Comparison of ENCODE assay signal across 2 cellular contexts in the genomic region with DNA sequence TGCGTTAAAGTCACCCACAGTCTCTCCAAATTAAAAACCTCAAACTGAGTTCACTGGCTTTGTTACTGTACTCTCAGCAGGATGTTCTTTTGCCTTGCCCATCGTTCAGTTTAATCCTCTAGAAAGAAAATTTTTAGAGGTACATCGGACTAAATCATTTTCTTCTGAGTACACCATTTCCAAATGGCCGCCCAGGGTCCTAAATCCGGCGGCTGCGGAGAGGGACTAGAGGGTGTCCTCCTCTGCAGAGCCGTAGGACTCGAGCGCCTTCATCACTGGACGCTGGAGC.
TF ChIP-seq lines count a peak whose summit lies in the region.

No MANE protein-coding gene starts in this region.

TF ChIP-seq in A549, 52 proteins besides CTCF, POLR2A, EP300 and RAD21:
- TF ChIP-seq, protein P1, sequence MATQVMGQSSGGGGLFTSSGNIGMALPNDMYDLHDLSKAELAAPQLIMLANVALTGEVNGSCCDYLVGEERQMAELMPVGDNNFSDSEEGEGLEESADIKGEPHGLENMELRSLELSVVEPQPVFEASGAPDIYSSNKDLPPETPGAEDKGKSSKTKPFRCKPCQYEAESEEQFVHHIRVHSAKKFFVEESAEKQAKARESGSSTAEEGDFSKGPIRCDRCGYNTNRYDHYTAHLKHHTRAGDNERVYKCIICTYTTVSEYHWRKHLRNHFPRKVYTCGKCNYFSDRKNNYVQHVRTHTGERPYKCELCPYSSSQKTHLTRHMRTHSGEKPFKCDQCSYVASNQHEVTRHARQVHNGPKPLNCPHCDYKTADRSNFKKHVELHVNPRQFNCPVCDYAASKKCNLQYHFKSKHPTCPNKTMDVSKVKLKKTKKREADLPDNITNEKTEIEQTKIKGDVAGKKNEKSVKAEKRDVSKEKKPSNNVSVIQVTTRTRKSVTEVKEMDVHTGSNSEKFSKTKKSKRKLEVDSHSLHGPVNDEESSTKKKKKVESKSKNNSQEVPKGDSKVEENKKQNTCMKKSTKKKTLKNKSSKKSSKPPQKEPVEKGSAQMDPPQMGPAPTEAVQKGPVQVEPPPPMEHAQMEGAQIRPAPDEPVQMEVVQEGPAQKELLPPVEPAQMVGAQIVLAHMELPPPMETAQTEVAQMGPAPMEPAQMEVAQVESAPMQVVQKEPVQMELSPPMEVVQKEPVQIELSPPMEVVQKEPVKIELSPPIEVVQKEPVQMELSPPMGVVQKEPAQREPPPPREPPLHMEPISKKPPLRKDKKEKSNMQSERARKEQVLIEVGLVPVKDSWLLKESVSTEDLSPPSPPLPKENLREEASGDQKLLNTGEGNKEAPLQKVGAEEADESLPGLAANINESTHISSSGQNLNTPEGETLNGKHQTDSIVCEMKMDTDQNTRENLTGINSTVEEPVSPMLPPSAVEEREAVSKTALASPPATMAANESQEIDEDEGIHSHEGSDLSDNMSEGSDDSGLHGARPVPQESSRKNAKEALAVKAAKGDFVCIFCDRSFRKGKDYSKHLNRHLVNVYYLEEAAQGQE (IDR thresholded peaks at IDR 0.05) = no peak
- TF ChIP-seq, protein P2, sequence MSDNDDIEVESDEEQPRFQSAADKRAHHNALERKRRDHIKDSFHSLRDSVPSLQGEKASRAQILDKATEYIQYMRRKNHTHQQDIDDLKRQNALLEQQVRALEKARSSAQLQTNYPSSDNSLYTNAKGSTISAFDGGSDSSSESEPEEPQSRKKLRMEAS (IDR thresholded peaks at IDR 0.05) = no peak
- no peak for TF ChIP-seq ZNF302 (CRISPR knock-in tag; IDR thresholded peaks at IDR 0.05)
- TF ChIP-seq HOXB5 (CRISPR knock-in tag; IDR thresholded peaks at IDR 0.05) = no peak
- TF ChIP-seq SMC3 (IDR thresholded peaks at IDR 0.05) = no peak
- TF ChIP-seq ZSCAN20 (CRISPR knock-in tag; IDR thresholded peaks at IDR 0.05) = no peak
- TF ChIP-seq NR3C1 (IDR thresholded peaks at IDR 0.05) = no peak
- TF ChIP-seq TFCP2L1 (CRISPR knock-in tag; IDR thresholded peaks at IDR 0.05) = no peak
- no peak for TF ChIP-seq EHMT2 (IDR thresholded peaks at IDR 0.05; ENCODE audit: low read depth)
- TF ChIP-seq MAFK (IDR thresholded peaks at IDR 0.05; ENCODE audit: partially characterized antibody) = no peak
- TF ChIP-seq NPAS2 (CRISPR knock-in tag; IDR thresholded peaks at IDR 0.05; ENCODE audit: borderline replicate concordance) = no peak
- no peak for TF ChIP-seq MYC (IDR thresholded peaks at IDR 0.05; ENCODE audit: borderline replicate concordance, low read length)
- TF ChIP-seq, protein P3, sequence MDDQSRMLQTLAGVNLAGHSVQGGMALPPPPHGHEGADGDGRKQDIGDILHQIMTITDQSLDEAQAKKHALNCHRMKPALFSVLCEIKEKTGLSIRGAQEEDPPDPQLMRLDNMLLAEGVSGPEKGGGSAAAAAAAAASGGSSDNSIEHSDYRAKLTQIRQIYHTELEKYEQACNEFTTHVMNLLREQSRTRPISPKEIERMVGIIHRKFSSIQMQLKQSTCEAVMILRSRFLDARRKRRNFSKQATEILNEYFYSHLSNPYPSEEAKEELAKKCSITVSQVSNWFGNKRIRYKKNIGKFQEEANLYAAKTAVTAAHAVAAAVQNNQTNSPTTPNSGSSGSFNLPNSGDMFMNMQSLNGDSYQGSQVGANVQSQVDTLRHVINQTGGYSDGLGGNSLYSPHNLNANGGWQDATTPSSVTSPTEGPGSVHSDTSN (IDR thresholded peaks at IDR 0.05) = no peak

TF ChIP-seq in HepG2, 621 proteins besides CTCF, POLR2A, EP300 and RAD21 (continued from another document):
- TF ChIP-seq ZNF615 (CRISPR knock-in tag; IDR thresholded peaks at IDR 0.05; ENCODE audit: borderline replicate concordance) (0 out of 2 replicates have a peak, but pooled peaks have one; percentile 64), MEIS1 (CRISPR knock-in tag; IDR thresholded peaks at IDR 0.05; ENCODE audit: borderline replicate concordance) (peak; percentile 8; the same call in 1 of the 2 replicates), PAX8 (CRISPR knock-in tag; IDR thresholded peaks at IDR 0.05; ENCODE audit: borderline replicate concordance) (0 out of 2 replicates have a peak, but pooled peaks have one; percentile 67), TOPORS (CRISPR knock-in tag; IDR thresholded peaks at IDR 0.05) (no peak), ZEB1 (IDR thresholded peaks at IDR 0.05; ENCODE audit: insufficient replicate concordance, low read depth) (peak; percentile 30), ZNF101 (CRISPR knock-in tag; IDR thresholded peaks at IDR 0.05; ENCODE audit: borderline replicate concordance, low read depth) (no peak), ZNF546 (CRISPR knock-in tag; conservative IDR thresholded peaks at IDR 0.05) (0 out of 2 replicates have a peak, but pooled peaks have one; percentile 5), ZNF761 (CRISPR knock-in tag; conservative IDR thresholded peaks at IDR 0.05) (peak; percentile 18; the same call in 1 of the 2 replicates), NAIF1 (CRISPR knock-in tag; IDR thresholded peaks at IDR 0.05; ENCODE audit: borderline replicate concordance) (peak; percentile 57; the same call in 1 of the 2 replicates)
- TF ChIP-seq, protein P4, sequence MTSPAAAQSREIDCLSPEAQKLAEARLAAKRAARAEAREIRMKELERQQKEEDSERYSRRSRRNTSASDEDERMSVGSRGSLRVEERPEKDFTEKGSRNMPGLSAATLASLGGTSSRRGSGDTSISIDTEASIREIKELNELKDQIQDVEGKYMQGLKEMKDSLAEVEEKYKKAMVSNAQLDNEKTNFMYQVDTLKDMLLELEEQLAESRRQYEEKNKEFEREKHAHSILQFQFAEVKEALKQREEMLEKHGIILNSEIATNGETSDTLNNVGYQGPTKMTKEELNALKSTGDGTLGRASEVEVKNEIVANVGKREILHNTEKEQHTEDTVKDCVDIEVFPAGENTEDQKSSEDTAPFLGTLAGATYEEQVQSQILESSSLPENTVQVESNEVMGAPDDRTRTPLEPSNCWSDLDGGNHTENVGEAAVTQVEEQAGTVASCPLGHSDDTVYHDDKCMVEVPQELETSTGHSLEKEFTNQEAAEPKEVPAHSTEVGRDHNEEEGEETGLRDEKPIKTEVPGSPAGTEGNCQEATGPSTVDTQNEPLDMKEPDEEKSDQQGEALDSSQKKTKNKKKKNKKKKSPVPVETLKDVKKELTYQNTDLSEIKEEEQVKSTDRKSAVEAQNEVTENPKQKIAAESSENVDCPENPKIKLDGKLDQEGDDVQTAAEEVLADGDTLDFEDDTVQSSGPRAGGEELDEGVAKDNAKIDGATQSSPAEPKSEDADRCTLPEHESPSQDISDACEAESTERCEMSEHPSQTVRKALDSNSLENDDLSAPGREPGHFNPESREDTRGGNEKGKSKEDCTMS (CRISPR knock-in tag; conservative IDR thresholded peaks at IDR 0.05) = no peak
- TF ChIP-seq, protein P5, sequence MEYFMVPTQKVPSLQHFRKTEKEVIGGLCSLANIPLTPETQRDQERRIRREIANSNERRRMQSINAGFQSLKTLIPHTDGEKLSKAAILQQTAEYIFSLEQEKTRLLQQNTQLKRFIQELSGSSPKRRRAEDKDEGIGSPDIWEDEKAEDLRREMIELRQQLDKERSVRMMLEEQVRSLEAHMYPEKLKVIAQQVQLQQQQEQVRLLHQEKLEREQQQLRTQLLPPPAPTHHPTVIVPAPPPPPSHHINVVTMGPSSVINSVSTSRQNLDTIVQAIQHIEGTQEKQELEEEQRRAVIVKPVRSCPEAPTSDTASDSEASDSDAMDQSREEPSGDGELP (IDR thresholded peaks at IDR 0.05; ENCODE audit: borderline replicate concordance, low read depth) = 0 out of 2 replicates have a peak, but pooled peaks have one; percentile 33
- TF ChIP-seq, protein P6, sequence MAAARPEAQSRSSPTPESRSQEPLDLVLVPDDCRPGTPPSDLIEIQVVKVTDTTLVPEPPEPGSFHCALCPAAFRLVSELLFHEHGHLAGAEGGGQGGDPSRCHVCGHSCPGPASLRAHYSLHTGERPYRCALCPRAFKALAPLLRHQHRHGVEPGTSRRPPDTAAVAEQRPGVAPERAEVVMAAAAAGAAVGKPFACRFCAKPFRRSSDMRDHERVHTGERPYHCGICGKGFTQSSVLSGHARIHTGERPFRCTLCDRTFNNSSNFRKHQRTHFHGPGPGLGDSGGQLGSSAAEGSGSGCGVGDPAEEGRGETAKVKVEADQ (CRISPR knock-in tag; IDR thresholded peaks at IDR 0.05; ENCODE audit: borderline replicate concordance) = 0 out of 2 replicates have a peak, but pooled peaks have one; percentile 11
- TF ChIP-seq, protein P7, sequence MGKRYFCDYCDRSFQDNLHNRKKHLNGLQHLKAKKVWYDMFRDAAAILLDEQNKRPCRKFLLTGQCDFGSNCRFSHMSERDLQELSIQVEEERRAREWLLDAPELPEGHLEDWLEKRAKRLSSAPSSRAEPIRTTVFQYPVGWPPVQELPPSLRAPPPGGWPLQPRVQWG (CRISPR knock-in tag; IDR thresholded peaks at IDR 0.05; ENCODE audit: borderline replicate concordance, low read depth) = no peak
